In the genomic region with DNA sequence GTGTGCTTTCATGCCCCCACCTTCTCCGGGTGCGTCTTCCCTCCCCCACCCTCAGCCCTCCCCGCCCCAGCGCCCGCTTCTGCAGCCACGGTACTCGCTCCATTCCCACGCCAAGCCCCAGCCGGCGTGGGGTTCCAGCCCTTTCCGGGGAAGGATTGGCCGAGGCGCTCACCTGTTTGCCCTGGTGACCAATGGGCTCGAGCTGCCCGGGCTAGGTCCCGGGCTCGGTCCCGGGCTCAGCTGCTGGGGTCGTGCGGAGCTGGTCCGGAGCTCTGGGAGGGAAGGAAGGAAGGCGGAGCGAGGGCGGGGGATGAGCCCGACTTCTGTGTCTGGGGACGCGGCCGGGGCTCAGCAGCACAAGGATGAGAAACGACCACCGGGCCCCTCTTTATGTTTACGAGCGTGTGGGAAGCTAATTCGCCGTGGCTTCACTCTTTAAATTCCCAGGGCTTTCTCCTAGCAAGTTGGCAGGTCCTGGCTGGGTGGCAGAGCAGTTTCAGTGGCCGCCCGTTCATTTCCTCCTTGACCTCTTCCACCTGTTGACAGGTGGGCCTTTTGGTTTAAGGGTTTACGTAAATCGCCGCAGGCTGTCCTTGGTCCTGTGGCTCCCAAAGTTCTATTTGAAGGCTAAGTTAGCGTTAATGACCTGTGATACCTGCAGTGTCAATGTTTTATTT, we compare ENCODE assay signal across 8 cellular contexts. TPM values are rescaled to one million over a fixed set of nuclear protein-coding genes. Genes with fewer than 3 reads are reported as not detected.
DNase-seq lines count a peak whose midpoint lies in the region; ATAC-seq lines count a peak whose summit lies in the region.

A gene with protein sequence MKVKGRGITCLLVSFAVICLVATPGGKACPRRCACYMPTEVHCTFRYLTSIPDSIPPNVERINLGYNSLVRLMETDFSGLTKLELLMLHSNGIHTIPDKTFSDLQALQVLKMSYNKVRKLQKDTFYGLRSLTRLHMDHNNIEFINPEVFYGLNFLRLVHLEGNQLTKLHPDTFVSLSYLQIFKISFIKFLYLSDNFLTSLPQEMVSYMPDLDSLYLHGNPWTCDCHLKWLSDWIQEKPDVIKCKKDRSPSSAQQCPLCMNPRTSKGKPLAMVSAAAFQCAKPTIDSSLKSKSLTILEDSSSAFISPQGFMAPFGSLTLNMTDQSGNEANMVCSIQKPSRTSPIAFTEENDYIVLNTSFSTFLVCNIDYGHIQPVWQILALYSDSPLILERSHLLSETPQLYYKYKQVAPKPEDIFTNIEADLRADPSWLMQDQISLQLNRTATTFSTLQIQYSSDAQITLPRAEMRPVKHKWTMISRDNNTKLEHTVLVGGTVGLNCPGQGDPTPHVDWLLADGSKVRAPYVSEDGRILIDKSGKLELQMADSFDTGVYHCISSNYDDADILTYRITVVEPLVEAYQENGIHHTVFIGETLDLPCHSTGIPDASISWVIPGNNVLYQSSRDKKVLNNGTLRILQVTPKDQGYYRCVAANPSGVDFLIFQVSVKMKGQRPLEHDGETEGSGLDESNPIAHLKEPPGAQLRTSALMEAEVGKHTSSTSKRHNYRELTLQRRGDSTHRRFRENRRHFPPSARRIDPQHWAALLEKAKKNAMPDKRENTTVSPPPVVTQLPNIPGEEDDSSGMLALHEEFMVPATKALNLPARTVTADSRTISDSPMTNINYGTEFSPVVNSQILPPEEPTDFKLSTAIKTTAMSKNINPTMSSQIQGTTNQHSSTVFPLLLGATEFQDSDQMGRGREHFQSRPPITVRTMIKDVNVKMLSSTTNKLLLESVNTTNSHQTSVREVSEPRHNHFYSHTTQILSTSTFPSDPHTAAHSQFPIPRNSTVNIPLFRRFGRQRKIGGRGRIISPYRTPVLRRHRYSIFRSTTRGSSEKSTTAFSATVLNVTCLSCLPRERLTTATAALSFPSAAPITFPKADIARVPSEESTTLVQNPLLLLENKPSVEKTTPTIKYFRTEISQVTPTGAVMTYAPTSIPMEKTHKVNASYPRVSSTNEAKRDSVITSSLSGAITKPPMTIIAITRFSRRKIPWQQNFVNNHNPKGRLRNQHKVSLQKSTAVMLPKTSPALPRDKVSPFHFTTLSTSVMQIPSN (N-terminal part only) (minus strand): TSS at position 288 of the 677 bp plus-strand sequence. CDS start 2,352 bp downstream, outside the sequence.

- H3K9me3 Mint-ChIP-seq in stimulated activated naive CD8-positive, alpha-beta T cell treated with anti-CD3 and anti-CD28 coated beads, Interleukin-15, Interleukin-2, amounts not matched to agents 100 ng/mL and 50 ng/mL, for 24 hours, result no peaks in the 10 kb centered on the region

- no peaks in the 10 kb centered on the region for H3K36me3 ChIP-seq in ectodermal cell (ENCODE audit: control insufficient read depth, insufficient read depth, low read length)

- H3K4me3 Mint-ChIP-seq in stimulated activated naive CD8-positive, alpha-beta T cell treated with anti-CD3 and anti-CD28 coated beads, Interleukin-15, Interleukin-2, amounts not matched to agents 100 ng/mL and 50 ng/mL, for 24 hours, result peak within 1 kb of the TSS; percentile 23

- H3K9me3 ChIP-seq in ectodermal cell (ENCODE audit: control insufficient read depth, low read length), result no peaks in the 10 kb centered on the region

- no peaks in the 10 kb centered on the region for H3K36me3 Mint-ChIP-seq in stimulated activated naive CD8-positive, alpha-beta T cell treated with anti-CD3 and anti-CD28 coated beads, Interleukin-15, Interleukin-2, amounts not matched to agents 100 ng/mL and 50 ng/mL, for 24 hours (ENCODE audit: low read depth)

- peaks cover 3% of the 10 kb centered on the region for H3K4me1 Mint-ChIP-seq in stimulated activated naive CD8-positive, alpha-beta T cell treated with anti-CD3 and anti-CD28 coated beads, Interleukin-15, Interleukin-2, amounts not matched to agents 100 ng/mL and 50 ng/mL, for 24 hours (ENCODE audit: low read depth)

- no peak for DNase-seq in stimulated activated naive CD8-positive, alpha-beta T cell treated with anti-CD3 and anti-CD28 coated beads, Interleukin-15, Interleukin-2, amounts not matched to agents 100 U/mL and 50 U/mL, for 24 hours
- DNase-seq in mucosa of gallbladder (ENCODE audit: low spot score) (no peak), NOMO-1 treated with dmso at 0.1 percent for 144 hours (lab: John Stamatoyannopoulos, UW; ENCODE audit: unreplicated experiment) (no peak), DMS153 treated with DMSO at 0.1 percent for 48 hours (lab: John Stamatoyannopoulos, UW; ENCODE audit: unreplicated experiment) (no peak), amniotic stem cell (lab: John Stamatoyannopoulos, UW) (no peak)

- peaks cover 23% of the 10 kb centered on the region for H3K27me3 ChIP-seq in ectodermal cell (ENCODE audit: control insufficient read depth, insufficient read depth, low read length, poor library complexity, severe bottlenecking)

- H3K27ac Mint-ChIP-seq in stimulated activated naive CD8-positive, alpha-beta T cell treated with anti-CD3 and anti-CD28 coated beads, Interleukin-15, Interleukin-2, amounts not matched to agents 100 ng/mL and 50 ng/mL, for 24 hours, result no peak within 1 kb of the TSS

- peak within 1 kb of the TSS; percentile 39 for H3K4me3 ChIP-seq in ectodermal cell (ENCODE audit: insufficient read depth, low read depth, low read length)

- H3K4me1 ChIP-seq in ectodermal cell (ENCODE audit: control insufficient read depth, insufficient read depth, low read length), result no peaks in the 10 kb centered on the region

- H3K27me3 Mint-ChIP-seq in stimulated activated naive CD8-positive, alpha-beta T cell treated with anti-CD3 and anti-CD28 coated beads, Interleukin-15, Interleukin-2, amounts not matched to agents 100 ng/mL and 50 ng/mL, for 24 hours, result peaks cover 21% of the 10 kb centered on the region

- H3K27ac ChIP-seq in ectodermal cell (ENCODE audit: insufficient read depth, low read depth, low read length, poor library complexity, severe bottlenecking), result no peak within 1 kb of the TSS

- ATAC-seq in stimulated activated naive CD8-positive, alpha-beta T cell treated with anti-CD3 and anti-CD28 coated beads, Interleukin-15, Interleukin-2, amounts not matched to agents 100 U/mL and 50 U/mL, for 24 hours, result no peak
- ATAC-seq in HG02623 (IDR thresholded peaks at IDR 0.05; ENCODE audit: unreplicated experiment), result no peak

- 16 to 22% methylated on average over 40 of the region's 40 CpGs for WGBS in ectodermal cell, 2 experiments

RNA-seq across cellular contexts. Expression of the gene that starts here (rescaled TPM):
- 0.65 TPM for polyA plus RNA-seq in ectodermal cell (2013, experiment 1 of 4)
- 0.57 TPM for polyA plus RNA-seq in ectodermal cell (2013, experiment 2 of 4)
- 0.53 TPM for polyA plus RNA-seq in ectodermal cell (2013, experiment 3 of 4)
- polyA plus RNA-seq in ectodermal cell (2013, experiment 4 of 4), result 0.45 TPM
- 13.6 TPM for total RNA-seq in mucosa of gallbladder
